33 cellular contexts compared by ENCODE assay signal in genomic region chr2:232361646-232362045, GRCh38. TPM values are rescaled to one million over a fixed set of nuclear protein-coding genes. Genes with fewer than 3 reads are reported as not detected.
"Had no signal": no experiment of that assay in that cellular context is flagged by ENCODE, and none has a peak within 500 bp of the region (broad histone marks: within the 10 kb centered on the region; RNA-seq: fewer than 3 reads in every experiment).

No MANE protein-coding gene starts in this region.

- H3K4me3 ChIP-seq: right lobe of liver, skin epidermis, tibial nerve had no signal

- H3K27ac Mint-ChIP-seq: activated naive CD4-positive, alpha-beta T cell treated with anti-CD3 and anti-CD28 coated beads for 36 hours; activated naive CD8-positive, alpha-beta T cell treated with anti-CD3 and anti-CD28 coated beads for 36 hours; activated T-helper 1 cell treated with anti-CD3 and anti-CD28 coated beads, Interleukin-12 subunit alpha, Interleukin-12 subunit beta, Interleukin-2, Interleukin-4 antibody, amounts not matched to agents 30 ng/mL and 10 ng/mL and 1 ng/mL, durations not matched to agents 14 hours and 24 hours and 36 hours; effector memory CD8-positive, alpha-beta T cell; immature natural killer cell; mesothelial cell of epicardium; nephron progenitor cell had no signal

- DNase-seq: activated CD4-positive, alpha-beta T cell treated with anti-CD3 and anti-CD28 coated beads for 4 hours; activated CD4-positive, alpha-beta T cell treated with anti-CD3 and anti-CD28 coated beads, Interleukin-2, amount 50 U/mL, for 4 hours; activated effector memory CD4-positive, alpha-beta T cell treated with anti-CD3 and anti-CD28 coated beads, Interleukin-2, amount 50 U/mL, for 16 hours; activated naive CD4-positive, alpha-beta T cell treated with anti-CD3 and anti-CD28 coated beads for 36 hours; activated naive CD8-positive, alpha-beta T cell treated with anti-CD3 and anti-CD28 coated beads for 36 hours; amniotic stem cell; brain microvascular endothelial cell; caudate nucleus; cortex of kidney; effector memory CD8-positive, alpha-beta T cell; erythroblast; foreskin fibroblast; hippocampal formation; immature natural killer cell; naive B cell; nephron progenitor cell; right lobe of liver; stimulated activated CD4-positive, alpha-beta T cell treated with anti-CD3 and anti-CD28 coated beads, Interleukin-2, amount 100 ng/mL, for 24 hours; stimulated activated naive CD4-positive, alpha-beta T cell treated with Interleukin-2 at 50 U/mL for 16 hours had no signal

- H3K4me1 ChIP-seq: right lobe of liver, tibial nerve had no signal

- H3K36me3 Mint-ChIP-seq: activated naive CD8-positive, alpha-beta T cell treated with anti-CD3 and anti-CD28 coated beads for 36 hours; immature natural killer cell; mesothelial cell of epicardium had no signal

- H3K36me3 ChIP-seq: brain microvascular endothelial cell, neutrophil, right lobe of liver, tibial nerve had no signal

- H3K27me3 Mint-ChIP-seq: activated naive CD8-positive, alpha-beta T cell treated with anti-CD3 and anti-CD28 coated beads for 36 hours had no signal

- H3K9me3 Mint-ChIP-seq: activated T-helper 1 cell treated with anti-CD3 and anti-CD28 coated beads, Interleukin-12 subunit alpha, Interleukin-12 subunit beta, Interleukin-2, Interleukin-4 antibody, amounts not matched to agents 30 ng/mL and 10 ng/mL and 1 ng/mL, durations not matched to agents 14 hours and 24 hours and 36 hours; effector memory CD8-positive, alpha-beta T cell had no signal

- H3K9me3 ChIP-seq: neutrophil, right lobe of liver had no signal

- H3K4me3 Mint-ChIP-seq: activated naive CD4-positive, alpha-beta T cell treated with anti-CD3 and anti-CD28 coated beads for 36 hours; activated naive CD8-positive, alpha-beta T cell treated with anti-CD3 and anti-CD28 coated beads for 36 hours; activated T-helper 1 cell treated with anti-CD3 and anti-CD28 coated beads, Interleukin-12 subunit alpha, Interleukin-12 subunit beta, Interleukin-2, Interleukin-4 antibody, amounts not matched to agents 30 ng/mL and 10 ng/mL and 1 ng/mL, durations not matched to agents 14 hours and 24 hours and 36 hours; effector memory CD8-positive, alpha-beta T cell; mesothelial cell of epicardium; nephron progenitor cell had no signal

- H3K27ac ChIP-seq: brain microvascular endothelial cell, neutrophil, right lobe of liver, skin epidermis, tibial nerve had no signal

- H3K27me3 ChIP-seq: right lobe of liver, tibial nerve had no signal

- H3K4me1 Mint-ChIP-seq: nephron progenitor cell had no signal

- ATAC-seq: effector memory CD8-positive, alpha-beta T cell; right lobe of liver had no signal

RNA-seq across cellular contexts. Expression of gene ALPP, which starts 16.9 kb away (rescaled TPM):
- total RNA-seq: activated naive CD4-positive, alpha-beta T cell treated with anti-CD3 and anti-CD28 coated beads for 36 hours; activated naive CD8-positive, alpha-beta T cell treated with anti-CD3 and anti-CD28 coated beads for 36 hours; activated T-helper 1 cell treated with anti-CD3 and anti-CD28 coated beads, Interleukin-12 subunit alpha, Interleukin-12 subunit beta, Interleukin-2, Interleukin-4 antibody, amounts not matched to agents 30 ng/mL and 10 ng/mL and 1 ng/mL, durations not matched to agents 14 hours and 24 hours and 36 hours; chondrocyte; fibroblast of lung; kidney epithelial cell; lower leg skin; mesothelial cell of epicardium; osteocyte; posterior vena cava; renal cortical epithelial cell; right lobe of liver; temporal lobe; tibial nerve; ureter had no signal
- polyA plus RNA-seq: fibroblast of lung, immature natural killer cell had no signal

RNA-seq across cellular contexts. Expression of gene ALPG, which starts 45.0 kb away (rescaled TPM):
- total RNA-seq: activated naive CD4-positive, alpha-beta T cell treated with anti-CD3 and anti-CD28 coated beads for 36 hours; activated naive CD8-positive, alpha-beta T cell treated with anti-CD3 and anti-CD28 coated beads for 36 hours; activated T-helper 1 cell treated with anti-CD3 and anti-CD28 coated beads, Interleukin-12 subunit alpha, Interleukin-12 subunit beta, Interleukin-2, Interleukin-4 antibody, amounts not matched to agents 30 ng/mL and 10 ng/mL and 1 ng/mL, durations not matched to agents 14 hours and 24 hours and 36 hours; chondrocyte; fibroblast of lung; kidney epithelial cell; lower leg skin; mesothelial cell of epicardium; osteocyte; posterior vena cava; renal cortical epithelial cell; right lobe of liver; temporal lobe; tibial nerve; ureter had no signal
- polyA plus RNA-seq: fibroblast of lung, immature natural killer cell had no signal
